In genomic region chr3:178960191-178960590, GRCh38 we compare ENCODE assay signal across 17 cellular contexts.
"Had no signal": no experiment of that assay in that cellular context is flagged by ENCODE, and none has a peak within 500 bp of the region (broad histone marks: within the 10 kb centered on the region; RNA-seq: fewer than 3 reads in every experiment).

No MANE protein-coding gene starts in this region.

- H3K27me3 ChIP-seq: esophagus muscularis mucosa, foreskin keratinocyte, tibial artery had no signal

- H3K27ac ChIP-seq: esophagus muscularis mucosa, foreskin keratinocyte, skin epidermis, tibial artery had no signal

- H3K4me1 ChIP-seq: esophagus muscularis mucosa, foreskin keratinocyte, tibial artery had no signal

- H3K4me3 ChIP-seq: esophagus muscularis mucosa, skin epidermis, tibial artery had no signal

- H3K36me3 ChIP-seq: esophagus muscularis mucosa, tibial artery had no signal

- H3K9me3 ChIP-seq: esophagus muscularis mucosa, tibial artery had no signal

- DNase-seq: activated CD4-positive, alpha-beta memory T cell treated with anti-CD3 and anti-CD28 coated beads, Interleukin-2, amount 10 ng/mL, durations not matched to agents 7 days and 5 days; activated CD4-positive, alpha-beta T cell treated with anti-CD3 and anti-CD28 coated beads for 4 hours; activated gamma-delta T cell; activated T-cell treated with anti-CD3 and anti-CD28 coated beads, Interleukin-2, amount 50 U/mL, for 72 hours; central memory CD4-positive, alpha-beta T cell; cortex of kidney; effector CD4-positive, alpha-beta T cell; foreskin keratinocyte; head of caudate nucleus; nephron progenitor cell; occipital lobe; stimulated activated CD4-positive, alpha-beta T cell treated with anti-CD3 and anti-CD28 coated beads, Interleukin-15, amount 100 ng/mL, for 24 hours; stimulated activated CD4-positive, alpha-beta T cell treated with anti-CD3 and anti-CD28 coated beads, Interleukin-4, amount 100 ng/mL, for 1 hour; stimulated activated naive CD4-positive, alpha-beta T cell; tibial artery had no signal
